Comparison of ENCODE assay signal across 1 cellular context in the genomic region with DNA sequence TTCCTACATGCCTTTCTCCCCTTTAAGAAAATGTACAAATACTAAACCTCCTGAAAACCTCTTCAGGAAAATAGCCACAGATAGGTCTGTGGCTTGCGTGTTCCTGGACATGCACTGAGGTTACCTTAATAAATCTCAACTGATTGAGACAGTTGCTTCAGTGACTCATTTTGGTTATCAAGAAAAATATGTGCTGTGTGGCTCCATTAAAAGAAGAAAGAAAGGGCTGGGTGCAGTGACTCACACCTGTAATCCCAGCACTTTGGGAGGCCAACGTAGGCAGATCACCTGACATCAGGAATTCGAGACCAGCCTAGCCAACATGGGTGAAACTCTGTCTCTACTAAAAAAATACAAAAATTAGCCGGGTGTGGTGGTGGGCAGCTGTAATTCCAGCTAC.
TF ChIP-seq lines count a peak whose summit lies in the region.

No MANE protein-coding gene starts in this region.

TF ChIP-seq in HCT116, 20 proteins besides CTCF, POLR2A, EP300 and RAD21 (continued from another document):
- peak; percentile 72 for TF ChIP-seq CEBPB (IDR thresholded peaks at IDR 0.05; ENCODE audit: low read depth)
TF ChIP-seq in HCT116: peak in this region for 9.
